Comparison of ENCODE assay signal across 8 cellular contexts in genomic region chr11:68839953-68840641, GRCh38.
DNase-seq lines count a peak whose midpoint lies in the region; ATAC-seq lines count a peak whose summit lies in the region.

No MANE protein-coding gene starts in this region.

- H3K27ac ChIP-seq in iPS-20b (ENCODE audit: low read length): no peak overlapping the region

- H3K4me3 Mint-ChIP-seq in activated naive CD8-positive, alpha-beta T cell: peak overlapping the region; percentile 85

- H3K9ac ChIP-seq in iPS-20b (ENCODE audit: low read depth, low read length): peak overlapping the region; percentile 46; the same call in 1 of the 2 replicates

- H3K36me3 ChIP-seq in iPS-20b (ENCODE audit: insufficient read depth, low read depth, low read length): no peaks in the 10 kb centered on the region

- peaks cover 69% of the 10 kb centered on the region for H3K27me3 ChIP-seq in iPS-20b (ENCODE audit: insufficient read depth, low read length)

- H3K27ac Mint-ChIP-seq in activated naive CD8-positive, alpha-beta T cell: peak overlapping the region; percentile 91

- H3K36me3 Mint-ChIP-seq in activated naive CD8-positive, alpha-beta T cell: no peaks in the 10 kb centered on the region

- H3K27me3 Mint-ChIP-seq in activated naive CD8-positive, alpha-beta T cell: no peaks in the 10 kb centered on the region

- H3K9me3 Mint-ChIP-seq in activated naive CD8-positive, alpha-beta T cell (ENCODE audit: low read depth): no peaks in the 10 kb centered on the region

- H3K4me3 ChIP-seq in iPS-20b (ENCODE audit: low read length): peak overlapping the region; percentile 73

- no peak for ATAC-seq in HG03571 (IDR thresholded peaks at IDR 0.05; ENCODE audit: unreplicated experiment)

- peaks cover 7% of the 10 kb centered on the region for H3K4me1 ChIP-seq in iPS-20b (ENCODE audit: insufficient read depth, low read length)

- H3K9me3 ChIP-seq in iPS-20b (ENCODE audit: insufficient read depth, low read depth, low read length): no peaks in the 10 kb centered on the region; the same call in 1 of the 2 replicates

- H3K4me1 Mint-ChIP-seq in activated naive CD8-positive, alpha-beta T cell (ENCODE audit: low read depth): peaks cover 61% of the 10 kb centered on the region

- DNase-seq in activated T-cell treated with anti-CD3 and anti-CD28 coated beads, Interleukin-2, amount 50 U/mL, for 1 hour: peak; percentile 27
- DNase-seq in activated T-cell treated with anti-CD3 and anti-CD28 coated beads for 4 hours (no peak), NCI-H1694 (lab: John Stamatoyannopoulos, UW) (peak; percentile 18), T-helper 9 cell (no peak)
- DNase-seq in stimulated activated CD8-positive, alpha-beta memory T cell treated with anti-CD3 and anti-CD28 coated beads, Interleukin-4, amount 100 ng/mL, for 48 hours: peak; percentile 40

Comparison
In these comparisons a context has a peak if more than half of its experiments do, and no peak if none do; other contexts are left out.
1. DNase-seq: peak in activated T-cell treated with anti-CD3 and anti-CD28 coated beads, Interleukin-2, amount 50 U/mL, for 1 hour (single experiment), NCI-H1694 (single experiment) and stimulated activated CD8-positive, alpha-beta memory T cell treated with anti-CD3 and anti-CD28 coated beads, Interleukin-4, amount 100 ng/mL, for 48 hours (single experiment); none in activated T-cell treated with anti-CD3 and anti-CD28 coated beads for 4 hours (single experiment) and T-helper 9 cell (single experiment).